1 cellular context compared by ENCODE assay signal in genomic region chr19:18168673-18169381, GRCh38.
TF ChIP-seq lines count a peak whose summit lies in the region.

No MANE protein-coding gene starts in this region.

TF ChIP-seq in H1, 55 proteins besides CTCF, POLR2A, EP300 and RAD21:
- TF ChIP-seq HDAC2 (IDR thresholded peaks at IDR 0.05; ENCODE audit: borderline replicate concordance in 1 of 2, low read depth in 2 of 2, low read length in 2 of 2), result no peak
- no peak for TF ChIP-seq RBBP5 (IDR thresholded peaks at IDR 0.05; ENCODE audit: borderline replicate concordance, low read depth, low read length)
- no peak for TF ChIP-seq SIN3A (conservative IDR thresholded peaks at IDR 0.05 in 1 of 2, IDR thresholded peaks at IDR 0.05 in 1 of 2; ENCODE audit: low read depth in 1 of 2, low read length in 2 of 2)
- no peak for TF ChIP-seq POU5F1 (IDR thresholded peaks at IDR 0.05; ENCODE audit: low read depth, low read length)
